11 cellular contexts compared by ENCODE assay signal in the genomic region with DNA sequence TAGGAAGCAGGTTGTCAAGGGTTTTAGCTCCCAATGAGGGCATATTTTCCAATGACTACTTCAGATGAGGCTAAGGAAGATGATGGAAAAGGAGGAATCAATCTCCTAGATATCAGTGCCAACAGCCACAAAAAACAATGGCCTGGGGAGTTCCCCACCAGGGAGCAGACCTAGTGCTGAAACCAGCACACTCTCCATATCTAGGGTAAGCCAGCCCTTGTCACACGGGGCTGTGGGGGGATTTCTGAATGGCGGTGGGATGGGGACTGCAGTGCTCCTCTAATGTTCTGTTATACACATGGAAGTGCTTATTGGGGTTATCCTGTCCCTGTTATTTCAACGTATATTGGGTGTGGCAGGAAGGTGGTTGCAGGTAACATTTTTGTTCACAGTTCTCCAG. TPM values are rescaled to one million over a fixed set of nuclear protein-coding genes. Genes with fewer than 3 reads are reported as not detected.
DNase-seq lines count a peak whose midpoint lies in the region; ATAC-seq, FAIRE-seq and TF ChIP-seq lines count a peak whose summit lies in the region.
"Had no signal": no experiment of that assay in that cellular context is flagged by ENCODE, and none has a peak within 500 bp of the region (broad histone marks: within the 10 kb centered on the region; RNA-seq: fewer than 3 reads in every experiment).

No MANE protein-coding gene starts in this region.

- H3K9ac ChIP-seq in K562 (ENCODE audit: insufficient read depth in 1 of 2, low read depth in 2 of 2, low read length in 2 of 2) = no peak overlapping the region

- whole genome bisulfite sequencing in K562 (ENCODE audit: insufficient coverage, low coverage, missing lambda C conversion rate) = 59% methylated on average over 3 of the region's 3 CpGs

- peaks cover 45 to 93% (median 74%) of the 10 kb centered on the region in 4 donors for H3K4me1 Mint-ChIP-seq in CD4-positive, CD25-positive, alpha-beta regulatory T cell
- H3K4me1 Mint-ChIP-seq in natural killer cell treated with Interleukin-12 subunit alpha and Interleukin-12 subunit beta and Interleukin-15 and Interleukin-18, amount 100 ng/mL, for 72 hours (ENCODE audit: low read depth in 2 of 2) = peaks cover 62 to 72% of the 10 kb centered on the region in 2 donors
- H3K4me1 Mint-ChIP-seq in activated T-helper 1 cell treated with anti-CD3 and anti-CD28 coated beads, Interleukin-12 subunit alpha, Interleukin-12 subunit beta, Interleukin-2, Interleukin-4 antibody, amounts not matched to agents 30 ng/mL and 10 ng/mL and 1 ng/mL, durations not matched to agents 14 hours and 24 hours and 36 hours (ENCODE audit: low read depth) = peaks cover 69% of the 10 kb centered on the region

- FAIRE-seq in GM19239 (lab: Jason Lieb, UNC) (peak; percentile 71), K562 (lab: Jason Lieb, UNC) (no peak)

- CTCF ChIA-PET in K562 (lab: Yijun Ruan, JAX; ENCODE audit: low intra/inter-chr PET ratio) = no interaction called here

- H3K4me2 ChIP-seq in K562 (ENCODE audit: insufficient read depth, low read length) = no peak overlapping the region

- peaks cover 98% of the 10 kb centered on the region for H3K79me2 ChIP-seq in K562 (ENCODE audit: control insufficient read depth, insufficient read depth, low read length)

- peak overlapping the region; percentile 33 to 87 (median 70) for H3K4me3 Mint-ChIP-seq in CD4-positive, CD25-positive, alpha-beta regulatory T cell
- peak overlapping the region; percentile 1 for H3K4me3 Mint-ChIP-seq in natural killer cell treated with Interleukin-12 subunit alpha and Interleukin-12 subunit beta and Interleukin-15 and Interleukin-18, amount 100 ng/mL, for 72 hours
- H3K4me3 Mint-ChIP-seq in activated T-helper 1 cell treated with anti-CD3 and anti-CD28 coated beads, Interleukin-12 subunit alpha, Interleukin-12 subunit beta, Interleukin-2, Interleukin-4 antibody, amounts not matched to agents 30 ng/mL and 10 ng/mL and 1 ng/mL, durations not matched to agents 14 hours and 24 hours and 36 hours = no peak overlapping the region

- DNase-seq in CD4-positive, CD25-positive, alpha-beta regulatory T cell = no peak
- DNase-seq in GM19239 (ENCODE audit: insufficient read length, low spot score) (no peak), K562 (ENCODE audit: extremely low read depth in 1 of 4, low spot score in 3 of 4) (no peak)
- no peak for DNase-seq in natural killer cell treated with Interleukin-12 subunit alpha and Interleukin-12 subunit beta and Interleukin-15 and Interleukin-18, amount 100 ng/mL, for 72 hours (ENCODE audit: low spot score)
- DNase-seq in activated T-helper 1 cell treated with anti-CD3 and anti-CD28 coated beads, Interleukin-12 subunit alpha, Interleukin-12 subunit beta, Interleukin-2, Interleukin-4 antibody, amounts not matched to agents 30 ng/mL and 10 ng/mL and 1 ng/mL, durations not matched to agents 14 hours and 24 hours and 36 hours (ENCODE audit: low spot score) = no peak
- DNase-seq in activated effector memory CD4-positive, alpha-beta T cell treated with anti-CD3 and anti-CD28 coated beads, Interleukin-2, amount 50 U/mL, for 16 hours = no peak
- DNase-seq: brain microvascular endothelial cell, foreskin keratinocyte, NCI-H510A treated with DMSO at 0.1 percent for 48 hours, WERI-Rb-1 had no signal

- H4K20me1 ChIP-seq in K562 (replicated peaks; ENCODE audit: control insufficient read depth, insufficient read depth, low read length) = peaks cover 32% of the 10 kb centered on the region

- H3K27ac Mint-ChIP-seq in CD4-positive, CD25-positive, alpha-beta regulatory T cell = peak overlapping the region in 2 of 3 donors; percentile 76 to 86
- peak overlapping the region in 1 of 2 donors; percentile 85 for H3K27ac Mint-ChIP-seq in natural killer cell treated with Interleukin-12 subunit alpha and Interleukin-12 subunit beta and Interleukin-15 and Interleukin-18, amount 100 ng/mL, for 72 hours
- no peak overlapping the region for H3K27ac Mint-ChIP-seq in activated T-helper 1 cell treated with anti-CD3 and anti-CD28 coated beads, Interleukin-12 subunit alpha, Interleukin-12 subunit beta, Interleukin-2, Interleukin-4 antibody, amounts not matched to agents 30 ng/mL and 10 ng/mL and 1 ng/mL, durations not matched to agents 14 hours and 24 hours and 36 hours

- no peaks in the 10 kb centered on the region for H3K27me3 Mint-ChIP-seq in CD4-positive, CD25-positive, alpha-beta regulatory T cell
- H3K27me3 Mint-ChIP-seq in natural killer cell treated with Interleukin-12 subunit alpha and Interleukin-12 subunit beta and Interleukin-15 and Interleukin-18, amount 100 ng/mL, for 72 hours = no peaks in the 10 kb centered on the region
- no peaks in the 10 kb centered on the region for H3K27me3 Mint-ChIP-seq in activated T-helper 1 cell treated with anti-CD3 and anti-CD28 coated beads, Interleukin-12 subunit alpha, Interleukin-12 subunit beta, Interleukin-2, Interleukin-4 antibody, amounts not matched to agents 30 ng/mL and 10 ng/mL and 1 ng/mL, durations not matched to agents 14 hours and 24 hours and 36 hours (ENCODE audit: insufficient read depth)

- TF ChIP-seq RAD21 in K562 (CRISPR knock-in tag; conservative IDR thresholded peaks at IDR 0.05 in 1 of 2, IDR thresholded peaks at IDR 0.05 in 1 of 2) = no peak

- H3K9me3 ChIP-seq in CD4-positive, CD25-positive, alpha-beta regulatory T cell (ENCODE audit: control insufficient read depth in 2 of 2, low read length in 2 of 2) = no peaks in the 10 kb centered on the region
- no peaks in the 10 kb centered on the region for H3K9me3 ChIP-seq in K562 (replicated peaks; ENCODE audit: control insufficient read depth, insufficient read depth, low read depth, low read length)

- intact Hi-C loops in K562 (cut with micrococcal nuclease) = no loop called here
- intact Hi-C loops in activated T-helper 1 cell treated with anti-CD3 and anti-CD28 coated beads, Interleukin-12 subunit alpha, Interleukin-12 subunit beta, Interleukin-2, Interleukin-4 antibody, amounts not matched to agents 30 ng/mL and 10 ng/mL and 1 ng/mL, durations not matched to agents 14 hours and 24 hours and 36 hours (cut with micrococcal nuclease) = no loop called here

- H3K4me3 ChIP-seq in CD4-positive, CD25-positive, alpha-beta regulatory T cell (ENCODE audit: low read depth, low read length) = peak overlapping the region; percentile 66
- no peak overlapping the region for H3K4me3 ChIP-seq in K562

- peak overlapping the region; percentile 63 for H3K27ac ChIP-seq in CD4-positive, CD25-positive, alpha-beta regulatory T cell (ENCODE audit: insufficient read depth, low read length, poor library complexity, severe bottlenecking)
- H3K27ac ChIP-seq in K562 (ENCODE audit: extremely low read depth, low read depth, low read length) = no peak overlapping the region
- H3K27ac ChIP-seq: brain microvascular endothelial cell, foreskin keratinocyte, WERI-Rb-1 had no signal

- no peak overlapping the region for H2AFZ ChIP-seq in K562 (ENCODE audit: low read depth, low read length)

- peaks cover 15% of the 10 kb centered on the region for H3K36me3 Mint-ChIP-seq in CD4-positive, CD25-positive, alpha-beta regulatory T cell
- no peaks in the 10 kb centered on the region for H3K36me3 Mint-ChIP-seq in natural killer cell treated with Interleukin-12 subunit alpha and Interleukin-12 subunit beta and Interleukin-15 and Interleukin-18, amount 100 ng/mL, for 72 hours
- peaks cover 11% of the 10 kb centered on the region for H3K36me3 Mint-ChIP-seq in activated T-helper 1 cell treated with anti-CD3 and anti-CD28 coated beads, Interleukin-12 subunit alpha, Interleukin-12 subunit beta, Interleukin-2, Interleukin-4 antibody, amounts not matched to agents 30 ng/mL and 10 ng/mL and 1 ng/mL, durations not matched to agents 14 hours and 24 hours and 36 hours (ENCODE audit: low read depth)

- no peaks in the 10 kb centered on the region for H3K9me3 Mint-ChIP-seq in CD4-positive, CD25-positive, alpha-beta regulatory T cell
- no peaks in the 10 kb centered on the region for H3K9me3 Mint-ChIP-seq in natural killer cell treated with Interleukin-12 subunit alpha and Interleukin-12 subunit beta and Interleukin-15 and Interleukin-18, amount 100 ng/mL, for 72 hours
- H3K9me3 Mint-ChIP-seq in activated T-helper 1 cell treated with anti-CD3 and anti-CD28 coated beads, Interleukin-12 subunit alpha, Interleukin-12 subunit beta, Interleukin-2, Interleukin-4 antibody, amounts not matched to agents 30 ng/mL and 10 ng/mL and 1 ng/mL, durations not matched to agents 14 hours and 24 hours and 36 hours = no peaks in the 10 kb centered on the region

- no peak for TF ChIP-seq CTCF in K562 (IDR thresholded peaks at IDR 0.05 in 2 of 3, conservative IDR thresholded peaks at IDR 0.05 in 1 of 3; ENCODE audit: insufficient read depth in 2 of 3, low read depth in 1 of 3, low read length in 3 of 3)

- no peaks in the 10 kb centered on the region for H3K27me3 ChIP-seq in CD4-positive, CD25-positive, alpha-beta regulatory T cell (ENCODE audit: control insufficient read depth, insufficient read depth, low read length)
- no peaks in the 10 kb centered on the region for H3K27me3 ChIP-seq in K562 (ENCODE audit: control insufficient read depth in 2 of 2, insufficient read depth in 2 of 2, low read length in 2 of 2)
- H3K27me3 ChIP-seq: brain microvascular endothelial cell, foreskin keratinocyte had no signal

- TF ChIP-seq POLR2A in K562 (conservative IDR thresholded peaks at IDR 0.05) = no peak

- POLR2A ChIA-PET in K562 (lab: Yijun Ruan, JAX) = no interaction called here

- in situ Hi-C loops in K562 (cut with MboI) = no loop called here

- peaks cover 10% of the 10 kb centered on the region for H3K36me3 ChIP-seq in CD4-positive, CD25-positive, alpha-beta regulatory T cell (ENCODE audit: control insufficient read depth, insufficient read depth, low read length)
- peaks cover 13% of the 10 kb centered on the region; the same call in 2 of the 3 replicates for H3K36me3 ChIP-seq in K562 (ENCODE audit: control insufficient read depth, insufficient read depth, low read length)
- H3K36me3 ChIP-seq: brain microvascular endothelial cell, WERI-Rb-1 had no signal

- peaks cover 93% of the 10 kb centered on the region for H3K4me1 ChIP-seq in CD4-positive, CD25-positive, alpha-beta regulatory T cell (ENCODE audit: control insufficient read depth, insufficient read depth, low read length, poor library complexity, severe bottlenecking)
- peaks cover 0 to 24% of the 10 kb centered on the region in 2 experiments; a peak in 4 of 5 replicates for H3K4me1 ChIP-seq in K562 (replicated peaks in 1 of 2; ENCODE audit: control insufficient read depth in 2 of 2, insufficient read depth in 2 of 2, low read length in 2 of 2)

- TF ChIP-seq EP300 in K562 (IDR thresholded peaks at IDR 0.05; ENCODE audit: low read length) = no peak

- no peak for ATAC-seq in CD4-positive, CD25-positive, alpha-beta regulatory T cell (ENCODE audit: low read depth in 2 of 2)
- ATAC-seq in K562 (peak; percentile 24; the same call in 1 of the 3 replicates), HG02981 (IDR thresholded peaks at IDR 0.05; ENCODE audit: unreplicated experiment) (no peak)
- no peak for ATAC-seq in natural killer cell treated with Interleukin-12 subunit alpha and Interleukin-12 subunit beta and Interleukin-15 and Interleukin-18, amount 100 ng/mL, for 72 hours
- ATAC-seq: foreskin keratinocyte had no signal

- peaks cover 2% of the 10 kb centered on the region for H3K9me1 ChIP-seq in K562 (ENCODE audit: control insufficient read depth, insufficient read depth, low read length)

- no TSS peak for BruUV-seq in K562 (replicated peaks; lab: Mats Ljungman, UMichigan)

RNA-seq across cellular contexts. Expression of a gene that starts 18.5 kb away (rescaled TPM):
- 218 TPM for total RNA-seq in CD4-positive, CD25-positive, alpha-beta regulatory T cell
- 10 to 100 TPM; 46.6 to 64.4 (median 56.8) TPM for polyA plus RNA-seq in CD4-positive, CD25-positive, alpha-beta regulatory T cell
- total RNA-seq in K562 (2011; cell fraction: chromatin; rRNA removed; ENCODE audit: low replicate concordance) = 60.0 and 102 TPM in 2 replicates
- 40.2 and 50.7 TPM in 2 replicates for total RNA-seq in K562 (2011; cell fraction: nucleolus; rRNA removed)
- 70.0 and 75.9 TPM in 2 replicates for total RNA-seq in K562 (2011; cell fraction: nucleoplasm; rRNA removed)
- total RNA-seq in K562 (2014; rRNA removed) = 16.1 and 27.6 TPM in 2 replicates
- 14.1 and 15.9 TPM in 2 replicates for total RNA-seq in K562 (2014; rRNA removed; fragmentation: Illumina TruSeq; extraction: Trizol)
- 15.6 and 18.7 TPM in 2 replicates for total RNA-seq in K562 (2015; rRNA removed; fragmentation: Illumina TruSeq; extraction: Trizol)
- total RNA-seq in K562 (2021) = 21.3 and 25.7 TPM in 2 replicates
- 43.6 and 48.7 TPM in 2 replicates for polyA plus RNA-seq in K562 (2011; rRNA removed)
- polyA plus RNA-seq in K562 (2011; cell fraction: cytosol; rRNA removed) = 30.4 and 33.0 TPM in 2 replicates
- 81.3 and 107 TPM in 2 replicates for polyA plus RNA-seq in K562 (2011; cell fraction: nucleus; rRNA removed)
- polyA plus RNA-seq in K562 (2012) = 15.3 and 19.4 TPM in 2 replicates
- 21.6 and 24.2 TPM in 2 replicates for polyA plus RNA-seq in K562 (2014; fragmentation: Illumina TruSeq; extraction: Trizol)
- polyA plus RNA-seq in K562 (2014; fragmentation: Nextera tagmentation; extraction: Ambion mirVana) = 1 to 10 TPM; 7.0 to 7.2 TPM
- 29.8 and 32.1 TPM in 2 replicates for polyA plus RNA-seq in K562 (2014; rRNA removed)
- polyA minus RNA-seq in K562 (2011; rRNA and poly(A)+ RNA removed) = 77.5 and 80.6 TPM in 2 replicates
- 15.9 and 21.8 TPM in 2 replicates for polyA minus RNA-seq in K562 (2011; cell fraction: cytosol; rRNA and poly(A)+ RNA removed)
- 36.1 and 82.8 TPM in 2 replicates for polyA minus RNA-seq in K562 (2011; cell fraction: nucleus; rRNA and poly(A)+ RNA removed)
- total RNA-seq in natural killer cell treated with Interleukin-12 subunit alpha and Interleukin-12 subunit beta and Interleukin-15 and Interleukin-18, amount 100 ng/mL, for 72 hours = 10 to 100 TPM; 43.4 to 45.9 TPM
- total RNA-seq in activated T-helper 1 cell treated with anti-CD3 and anti-CD28 coated beads, Interleukin-12 subunit alpha, Interleukin-12 subunit beta, Interleukin-2, Interleukin-4 antibody, amounts not matched to agents 30 ng/mL and 10 ng/mL and 1 ng/mL, durations not matched to agents 14 hours and 24 hours and 36 hours = 36.5 and 37.8 TPM in 2 replicates
